Comparison of ENCODE assay signal across 9 cellular contexts in the genomic region with DNA sequence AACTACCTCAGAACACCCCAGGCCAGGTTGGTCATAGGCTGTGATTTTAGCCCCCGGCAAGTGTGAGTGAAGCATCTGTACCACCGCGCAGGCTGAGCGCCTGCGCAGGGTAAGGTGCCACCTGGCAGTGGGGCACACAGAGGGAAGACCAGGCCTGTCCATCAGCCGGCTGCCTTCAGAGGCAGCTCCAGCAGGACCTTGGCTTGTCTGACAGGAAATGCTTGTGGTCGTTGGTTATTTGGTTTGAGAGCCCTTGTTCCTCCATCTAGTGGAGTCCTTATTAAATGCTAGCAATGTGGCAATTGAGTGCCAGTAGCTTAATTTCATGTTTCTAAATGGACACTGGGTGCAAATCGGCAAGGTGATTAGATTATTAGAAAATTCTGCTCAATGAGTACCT. TPM values are rescaled to one million over a fixed set of nuclear protein-coding genes. Genes with fewer than 3 reads are reported as not detected.
A peak's percentile ranks its signal among the peaks of the same experiment; 100 is the strongest.
DNase-seq lines count a peak whose midpoint lies in the region; ATAC-seq and TF ChIP-seq lines count a peak whose summit lies in the region.
"Had no signal": no experiment of that assay in that cellular context is flagged by ENCODE, and none has a peak within 500 bp of the region (broad histone marks: within the 10 kb centered on the region; RNA-seq: fewer than 3 reads in every experiment).

No MANE protein-coding gene starts in this region.

- H3K36me3 ChIP-seq in breast epithelium (no peaks in the 10 kb centered on the region), psoas muscle (ENCODE audit: insufficient read depth in 1 of 2, low read depth in 1 of 2) (peaks cover 0 to 27% of the 10 kb centered on the region in 2 donors), body of pancreas (replicated peaks in 1 of 2; ENCODE audit: insufficient read depth in 1 of 2, low read depth in 2 of 2) (peaks cover 0 to 3% of the 10 kb centered on the region in 2 donors)

- H3K27ac ChIP-seq in breast epithelium (peak overlapping the region; percentile 5 to 29), psoas muscle (peak overlapping the region; percentile 9), body of pancreas (no peak overlapping the region)
- H3K27ac ChIP-seq: 22Rv1 had no signal

- ATAC-seq in psoas muscle (peak; percentile 7 to 46 (median 32)), body of pancreas (no peak)

- WGBS in psoas muscle, 3 donors, result 76 to 78% (median 77%) methylated on average over 8 of the region's 8 CpGs
- 50 to 66% methylated on average over 7 to 8 of the region's 8 CpGs for WGBS in body of pancreas, 2 donors

- DNase-seq in DMS53 (lab: John Stamatoyannopoulos, UW) (peak; percentile 31), DMS53 treated with DMSO at 0.1 percent for 48 hours (lab: John Stamatoyannopoulos, UW; ENCODE audit: unreplicated experiment) (no peak), LHCN-M2 (ENCODE audit: low read depth) (peak; percentile 58), breast epithelium (ENCODE audit: low spot score in 2 of 2) (no peak), psoas muscle (no peak), T1000 (lab: John Stamatoyannopoulos, UW) (no peak), body of pancreas (no peak)
- DNase-seq in activated CD8-positive, alpha-beta memory T cell treated with anti-CD3 and anti-CD28 coated beads for 24 hours, result no peak

- H3K9me3 ChIP-seq in breast epithelium (no peaks in the 10 kb centered on the region), psoas muscle (no peaks in the 10 kb centered on the region), body of pancreas (no peaks in the 10 kb centered on the region)

- TF ChIP-seq CTCF in breast epithelium (IDR thresholded peaks at IDR 0.05), result no peak
- no peak for TF ChIP-seq CTCF in psoas muscle (IDR thresholded peaks at IDR 0.05)
- TF ChIP-seq CTCF in body of pancreas (IDR thresholded peaks at IDR 0.05), result no peak

- H3K4me1 ChIP-seq in breast epithelium (peaks cover 7 to 16% of the 10 kb centered on the region in 2 donors), psoas muscle (peaks cover 33% of the 10 kb centered on the region), body of pancreas (no peaks in the 10 kb centered on the region)

- H3K27me3 ChIP-seq in breast epithelium (no peaks in the 10 kb centered on the region), psoas muscle (ENCODE audit: insufficient read depth in 3 of 3, low read length in 2 of 3) (no peaks in the 10 kb centered on the region), body of pancreas (no peaks in the 10 kb centered on the region)

- TF ChIP-seq POLR2A in breast epithelium (IDR thresholded peaks at IDR 0.05), result no peak
- no peak for TF ChIP-seq POLR2A in body of pancreas (IDR thresholded peaks at IDR 0.05)

- intact Hi-C loops in breast epithelium (cut with DNase I; ENCODE audit: low total_unique reads), result no loop called here
- intact Hi-C loops in psoas muscle (cut with DNase I), result no loop called here
- intact Hi-C loops in body of pancreas (cut with DNase I), result no loop called here

- no peak overlapping the region for H3K4me3 ChIP-seq in breast epithelium
- no peak overlapping the region for H3K4me3 ChIP-seq in psoas muscle
- no peak overlapping the region for H3K4me3 ChIP-seq in body of pancreas

RNA-seq across cellular contexts. Expression of a gene that starts 27.5 kb away (rescaled TPM):
- total RNA-seq in LHCN-M2 (2014; rRNA removed) (23.4 and 43.4 TPM in 2 replicates), breast epithelium (100 to 1,000 TPM in 2 of 3 donors, 10 to 100 TPM in 1; 40.2 to 119 (median 110) TPM), psoas muscle (10 to 100 TPM in 1 of 4 donors, 1 to 10 TPM in 3; 5.0 to 14.8 (median 7.5) TPM), body of pancreas (10 to 100 TPM; 25.2 to 63.9 TPM)
- 8.6 TPM for polyA plus RNA-seq in LHCN-M2 (2012)
- 1 to 10 TPM; 4.5 to 7.2 (median 6.7) TPM for polyA plus RNA-seq in psoas muscle

RNA-seq across cellular contexts. Expression of a gene that starts 39.8 kb away (rescaled TPM):
- total RNA-seq in LHCN-M2 (2014; rRNA removed) (28.4 and 31.9 TPM in 2 replicates), breast epithelium (10 to 100 TPM; 46.2 to 61.2 (median 50.6) TPM), psoas muscle (10 to 100 TPM; 44.6 to 58.4 (median 53.3) TPM), body of pancreas (10 to 100 TPM; 27.0 to 30.3 TPM)
- 29.5 TPM for polyA plus RNA-seq in LHCN-M2 (2012)
- 10 to 100 TPM; 23.8 to 44.3 (median 34.7) TPM for polyA plus RNA-seq in psoas muscle

RNA-seq across cellular contexts. Expression of a gene that starts 44.4 kb away (rescaled TPM):
- total RNA-seq in LHCN-M2 (2014; rRNA removed) (not detected in 2 replicates), breast epithelium (under 1 TPM in 1 of 3 donors, not detected in 2; 0.16 TPM), psoas muscle (under 1 TPM in 1 of 4 donors, not detected in 3; 0.12 TPM), body of pancreas (not detected)
- not detected for polyA plus RNA-seq in LHCN-M2 (2012)
- polyA plus RNA-seq in psoas muscle, result under 1 TPM in 1 of 3 donors, not detected in 2; 0.03 TPM

Comparison
In these comparisons a context has a peak if more than half of its experiments do, and no peak if none do; other contexts are left out.
1. DNase-seq: peak in DMS53 (single experiment) and LHCN-M2 (single experiment); none in DMS53 treated with DMSO at 0.1 percent for 48 hours (single experiment), breast epithelium (0 of 2), psoas muscle (0 of 2), activated CD8-positive, alpha-beta memory T cell treated with anti-CD3 and anti-CD28 coated beads for 24 hours (single experiment), T1000 (single experiment) and body of pancreas (0 of 4).
2. H3K27ac ChIP-seq: peak in breast epithelium (2 of 2) and psoas muscle (single experiment); none in body of pancreas (0 of 4).